ENCODE assay signal across 21 cellular contexts in the genomic region with DNA sequence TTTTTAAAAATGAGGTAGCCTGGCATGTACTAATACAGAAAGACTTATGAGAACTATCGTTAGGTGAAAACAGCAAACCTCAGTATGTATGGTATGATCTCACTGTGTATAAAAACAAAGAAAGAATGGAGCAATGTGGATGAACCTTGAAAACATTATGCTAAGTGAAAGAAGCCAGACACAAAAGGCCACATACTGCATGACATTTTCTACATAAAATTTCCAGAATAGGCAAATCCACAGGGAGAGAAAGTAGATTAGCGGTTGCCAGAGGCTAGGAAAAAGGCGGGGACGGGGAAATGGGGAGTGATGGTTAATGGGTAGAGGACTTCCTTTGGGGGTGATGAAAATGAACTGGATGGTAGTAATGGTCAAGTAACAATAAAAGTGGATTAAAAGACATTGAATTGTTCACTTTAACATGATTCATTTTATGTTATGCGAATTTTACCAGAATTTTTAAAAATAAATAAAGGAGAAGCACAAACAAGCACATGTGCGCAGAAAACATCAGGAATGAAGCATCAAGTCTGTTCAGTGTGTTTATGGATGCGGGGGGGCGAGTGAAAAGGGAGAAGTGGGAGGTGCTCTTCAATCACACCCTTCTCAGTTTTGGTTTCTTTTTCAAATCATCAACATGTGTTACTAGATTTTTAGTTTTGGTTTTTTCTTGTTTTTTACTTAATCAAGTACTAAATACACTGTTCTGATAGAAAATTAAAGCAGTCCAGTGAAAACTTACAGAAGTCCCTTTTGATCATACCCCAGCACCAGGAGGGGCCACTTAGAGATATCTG. TPM values are rescaled to one million over a fixed set of nuclear protein-coding genes. Genes with fewer than 3 reads are reported as not detected.
DNase-seq lines count a peak whose midpoint lies in the region; ATAC-seq, FAIRE-seq and TF ChIP-seq lines count a peak whose summit lies in the region.
"Had no signal": no experiment of that assay in that cellular context is flagged by ENCODE, and none has a peak within 500 bp of the region (broad histone marks: within the 10 kb centered on the region; RNA-seq: fewer than 3 reads in every experiment).

No MANE protein-coding gene starts in this region.

- TF ChIP-seq EP300 in esophagus muscularis mucosa (IDR thresholded peaks at IDR 0.05): no peak

- DNase-seq in GM18507 (ENCODE audit: extremely low spot score, insufficient read length, low read depth): no peak
- DNase-seq in NCI-H69 (lab: John Stamatoyannopoulos, UW): peak; percentile 9
- DNase-seq in esophagus muscularis mucosa (ENCODE audit: extremely low spot score): no peak
- no peak for DNase-seq in stimulated activated effector memory CD8-positive, alpha-beta T cell treated with anti-CD3 and anti-CD28 coated beads, Interleukin-12 subunit alpha, Interleukin-12 subunit beta, amount 100 ng/mL, for 72 hours (ENCODE audit: low spot score in 2 of 2)
- no peak for DNase-seq in activated T-cell treated with anti-CD3 and anti-CD28 coated beads, Interleukin-2, amount 50 U/mL, for 24 hours
- no peak for DNase-seq in HUDEP-2 (lab: John Stamatoyannopoulos, UW; ENCODE audit: unreplicated experiment in 76 of 76)
- DNase-seq in MV-4-11 (lab: John Stamatoyannopoulos, UW): no peak
- DNase-seq: activated effector memory CD4-positive, alpha-beta T cell treated with Interleukin-2 at 50 U/mL for 16 hours; amygdala; cerebellar nuclear complex; DMS153; mucosa of descending colon; NCI-H1930; NCI-H524 treated with DMSO at 0.1 percent for 48 hours; small intestine; stimulated activated naive B cell treated with anti-CD40 and anti-IgM and Interleukin-4, amounts not matched to agents 10 μg/mL and 1 μg/mL and 100 μg/mL, for 72 hours; SW 1271; WERI-Rb-1 had no signal

- ATAC-seq in stimulated activated effector memory CD8-positive, alpha-beta T cell treated with anti-CD3 and anti-CD28 coated beads, Interleukin-12 subunit alpha, Interleukin-12 subunit beta, amount 100 ng/mL, for 72 hours: no peak
- ATAC-seq: mucosa of descending colon; stimulated activated naive B cell treated with anti-CD40 and anti-IgM and Interleukin-4, amounts not matched to agents 10 μg/mL and 1 μg/mL and 100 μg/mL, for 72 hours had no signal

- no peaks in the 10 kb centered on the region for H3K36me3 ChIP-seq in esophagus muscularis mucosa
- H3K36me3 ChIP-seq: WERI-Rb-1 had no signal

- H3K27me3 Mint-ChIP-seq in activated T-cell treated with anti-CD3 and anti-CD28 coated beads, Interleukin-2, amount 50 U/mL, for 24 hours: peaks cover 5% of the 10 kb centered on the region

- peaks cover 9% of the 10 kb centered on the region for H3K4me1 Mint-ChIP-seq in stimulated activated effector memory CD8-positive, alpha-beta T cell treated with anti-CD3 and anti-CD28 coated beads, Interleukin-12 subunit alpha, Interleukin-12 subunit beta, amount 100 ng/mL, for 72 hours
- no peaks in the 10 kb centered on the region for H3K4me1 Mint-ChIP-seq in activated T-cell treated with anti-CD3 and anti-CD28 coated beads, Interleukin-2, amount 50 U/mL, for 24 hours (ENCODE audit: low read depth)
- H3K4me1 Mint-ChIP-seq: stimulated activated naive B cell treated with anti-CD40 and anti-IgM and Interleukin-4, amounts not matched to agents 10 μg/mL and 1 μg/mL and 100 μg/mL, for 72 hours had no signal

- peak overlapping the region; percentile 4 for H3K4me3 Mint-ChIP-seq in stimulated activated effector memory CD8-positive, alpha-beta T cell treated with anti-CD3 and anti-CD28 coated beads, Interleukin-12 subunit alpha, Interleukin-12 subunit beta, amount 100 ng/mL, for 72 hours
- H3K4me3 Mint-ChIP-seq in activated T-cell treated with anti-CD3 and anti-CD28 coated beads, Interleukin-2, amount 50 U/mL, for 24 hours: no peak overlapping the region
- H3K4me3 Mint-ChIP-seq: stimulated activated naive B cell treated with anti-CD40 and anti-IgM and Interleukin-4, amounts not matched to agents 10 μg/mL and 1 μg/mL and 100 μg/mL, for 72 hours had no signal

- H3K9me3 Mint-ChIP-seq in stimulated activated effector memory CD8-positive, alpha-beta T cell treated with anti-CD3 and anti-CD28 coated beads, Interleukin-12 subunit alpha, Interleukin-12 subunit beta, amount 100 ng/mL, for 72 hours: peaks cover 15% of the 10 kb centered on the region
- H3K9me3 Mint-ChIP-seq in activated T-cell treated with anti-CD3 and anti-CD28 coated beads, Interleukin-2, amount 50 U/mL, for 24 hours: peaks cover 27% of the 10 kb centered on the region

- peak overlapping the region; percentile 57 to 77 (median 70) for H3K27ac ChIP-seq in esophagus muscularis mucosa (replicated peaks in 1 of 4)
- H3K27ac ChIP-seq: BLaER1 treated with 17β-estradiol and CSF1 and Interleukin-3, amounts not matched to agents 10 nM and 100 nM; epithelial cell of prostate; WERI-Rb-1 had no signal

- H3K4me3 ChIP-seq in esophagus muscularis mucosa: peak overlapping the region in 3 of 4 donors; percentile 11 to 27 (median 21)
- H3K4me3 ChIP-seq: BLaER1 treated with 17β-estradiol and CSF1 and Interleukin-3, amounts not matched to agents 10 nM and 100 nM; mucosa of descending colon had no signal

- H3K27ac Mint-ChIP-seq in stimulated activated effector memory CD8-positive, alpha-beta T cell treated with anti-CD3 and anti-CD28 coated beads, Interleukin-12 subunit alpha, Interleukin-12 subunit beta, amount 100 ng/mL, for 72 hours: no peak overlapping the region
- no peak overlapping the region for H3K27ac Mint-ChIP-seq in activated T-cell treated with anti-CD3 and anti-CD28 coated beads, Interleukin-2, amount 50 U/mL, for 24 hours
- H3K27ac Mint-ChIP-seq: stimulated activated naive B cell treated with anti-CD40 and anti-IgM and Interleukin-4, amounts not matched to agents 10 μg/mL and 1 μg/mL and 100 μg/mL, for 72 hours had no signal

- peak; percentile 12 for FAIRE-seq in GM18507 (lab: Jason Lieb, UNC)
- FAIRE-seq: small intestine had no signal

- WGBS in esophagus muscularis mucosa: 71% methylated on average over 8 of the region's 8 CpGs

- TF ChIP-seq CTCF in esophagus muscularis mucosa (IDR thresholded peaks at IDR 0.05): no peak

- H3K9me3 ChIP-seq in esophagus muscularis mucosa: peaks cover 7 to 28% (median 23%) of the 10 kb centered on the region in 4 donors

- no peaks in the 10 kb centered on the region for H3K27me3 ChIP-seq in esophagus muscularis mucosa
- H3K27me3 ChIP-seq: BLaER1 treated with 17β-estradiol and CSF1 and Interleukin-3, amounts not matched to agents 10 nM and 100 nM had no signal

- intact Hi-C loops in esophagus muscularis mucosa (cut with DNase I): no loop called here

- peaks cover 0 to 50% (median 44%) of the 10 kb centered on the region in 4 donors for H3K4me1 ChIP-seq in esophagus muscularis mucosa
- H3K4me1 ChIP-seq: BLaER1 treated with 17β-estradiol and CSF1 and Interleukin-3, amounts not matched to agents 10 nM and 100 nM had no signal

- no peak for TF ChIP-seq POLR2A in esophagus muscularis mucosa (IDR thresholded peaks at IDR 0.05; ENCODE audit: low read depth)

- no peaks in the 10 kb centered on the region for H3K36me3 Mint-ChIP-seq in stimulated activated effector memory CD8-positive, alpha-beta T cell treated with anti-CD3 and anti-CD28 coated beads, Interleukin-12 subunit alpha, Interleukin-12 subunit beta, amount 100 ng/mL, for 72 hours
- H3K36me3 Mint-ChIP-seq in activated T-cell treated with anti-CD3 and anti-CD28 coated beads, Interleukin-2, amount 50 U/mL, for 24 hours (ENCODE audit: low read depth): no peaks in the 10 kb centered on the region

RNA-seq across cellular contexts. Expression of a gene that starts 16.3 kb away (rescaled TPM):
- total RNA-seq in esophagus muscularis mucosa: 10 to 100 TPM; 37.4 to 71.8 (median 59.4) TPM
- total RNA-seq: activated CD8-positive, alpha-beta memory T cell treated with anti-CD3 and anti-CD28 coated beads for 36 hours had no signal
